1 cellular context compared by ENCODE assay signal in the genomic region with DNA sequence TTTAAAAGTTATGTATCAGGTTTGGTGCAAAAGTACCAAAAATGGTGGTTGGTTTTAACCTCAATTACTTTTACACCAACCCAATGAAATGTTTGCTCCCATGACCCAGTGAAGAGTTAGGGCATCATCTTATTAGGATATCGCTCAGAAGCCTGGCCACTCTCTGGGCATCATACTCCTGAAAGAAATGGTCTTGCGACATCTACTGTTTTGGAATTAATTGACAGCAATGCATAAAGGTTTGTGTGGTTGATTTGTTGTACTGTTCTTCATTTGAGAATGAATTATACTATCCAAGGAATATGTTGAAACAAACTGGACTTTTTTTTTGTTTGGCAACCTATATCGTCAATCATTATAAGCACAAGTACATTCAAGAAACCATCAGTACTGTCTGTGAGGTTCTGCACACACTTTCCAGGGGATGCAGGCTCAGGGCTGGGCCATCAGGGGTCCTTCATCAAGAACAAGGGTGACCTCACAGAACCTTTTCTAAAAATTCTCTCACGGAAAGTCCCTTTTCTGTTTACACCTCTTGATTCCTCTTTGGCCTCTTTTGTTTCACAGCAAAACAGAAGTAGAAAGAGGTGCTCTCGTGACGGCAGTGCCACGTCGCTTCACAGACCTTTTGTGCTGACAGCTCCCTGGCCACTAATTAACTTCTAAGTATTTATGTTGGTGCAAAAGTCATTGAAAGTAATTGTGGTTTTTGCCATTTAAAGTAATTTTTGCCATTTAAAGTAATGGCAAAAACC.
TF ChIP-seq lines count a peak whose summit lies in the region.

No MANE protein-coding gene starts in this region.

TF ChIP-seq in SK-N-SH, 30 proteins besides CTCF, POLR2A, EP300 and RAD21 (continued from another document):
- TF ChIP-seq, protein P1, sequence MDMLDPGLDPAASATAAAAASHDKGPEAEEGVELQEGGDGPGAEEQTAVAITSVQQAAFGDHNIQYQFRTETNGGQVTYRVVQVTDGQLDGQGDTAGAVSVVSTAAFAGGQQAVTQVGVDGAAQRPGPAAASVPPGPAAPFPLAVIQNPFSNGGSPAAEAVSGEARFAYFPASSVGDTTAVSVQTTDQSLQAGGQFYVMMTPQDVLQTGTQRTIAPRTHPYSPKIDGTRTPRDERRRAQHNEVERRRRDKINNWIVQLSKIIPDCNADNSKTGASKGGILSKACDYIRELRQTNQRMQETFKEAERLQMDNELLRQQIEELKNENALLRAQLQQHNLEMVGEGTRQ (IDR thresholded peaks at IDR 0.05; ENCODE audit: borderline replicate concordance, low read depth, low read length): no peak
- TF ChIP-seq GATA2 (CRISPR knock-in tag; IDR thresholded peaks at IDR 0.05) (no peak), EZH2phosphoT487 (IDR thresholded peaks at IDR 0.05; ENCODE audit: borderline replicate concordance, low read depth) (no peak), SMC3 (IDR thresholded peaks at IDR 0.05; ENCODE audit: low read depth, low read length) (no peak), TCF12 (IDR thresholded peaks at IDR 0.05) (no peak), ZBTB33 (IDR thresholded peaks at IDR 0.05; ENCODE audit: borderline replicate concordance, low read depth) (no peak), ELF1 (IDR thresholded peaks at IDR 0.05) (no peak), FOXM1 (IDR thresholded peaks at IDR 0.05; ENCODE audit: low read depth) (no peak)
TF ChIP-seq in SK-N-SH: peak in this region for 0.
